In the genomic region with DNA sequence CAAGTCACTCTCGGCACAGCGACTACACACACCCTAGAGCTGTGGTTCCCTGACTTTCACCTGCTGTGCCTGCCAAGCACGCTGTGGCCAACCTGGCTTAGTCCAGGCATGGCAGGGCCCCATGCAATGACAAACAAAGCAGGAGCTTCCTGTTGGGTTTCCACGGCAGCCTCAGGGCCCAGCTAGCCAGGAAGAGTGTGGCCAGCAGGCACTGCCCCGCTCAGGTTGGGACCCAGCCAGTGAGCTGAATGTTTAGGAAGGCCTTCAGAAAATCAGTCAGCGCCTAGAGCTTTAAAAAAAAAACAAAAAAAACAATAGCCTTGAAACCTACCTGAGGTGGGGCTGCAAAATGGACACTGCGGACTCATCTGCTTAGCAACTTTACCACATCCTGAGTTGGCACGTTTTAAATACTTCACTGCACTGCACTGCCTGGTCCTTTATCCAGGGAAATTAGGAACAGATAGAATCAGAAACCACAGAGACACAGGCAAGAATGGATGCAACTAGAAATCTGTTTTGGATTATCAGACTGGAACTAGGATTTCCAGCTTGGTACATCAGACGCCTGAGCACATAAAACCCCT, we compare ENCODE assay signal across 9 cellular contexts. TPM values are rescaled to one million over a fixed set of nuclear protein-coding genes. Genes with fewer than 3 reads are reported as not detected.
DNase-seq lines count a peak whose midpoint lies in the region; ATAC-seq and TF ChIP-seq lines count a peak whose summit lies in the region.
"Had no signal": no experiment of that assay in that cellular context is flagged by ENCODE, and none has a peak within 500 bp of the region (broad histone marks: within the 10 kb centered on the region; RNA-seq: fewer than 3 reads in every experiment).

No MANE protein-coding gene starts in this region.

- H3K9me3 ChIP-seq in psoas muscle: no peaks in the 10 kb centered on the region

- H3K27me3 ChIP-seq in psoas muscle (ENCODE audit: insufficient read depth in 3 of 3, low read length in 2 of 3): no peaks in the 10 kb centered on the region

- 58 to 62% (median 61%) methylated on average over 9 of the region's 9 CpGs for WGBS in psoas muscle, 3 donors

- peak overlapping the region; percentile 47 for H3K27ac ChIP-seq in psoas muscle

- ATAC-seq in psoas muscle: peak; percentile 57 to 79 (median 70)
- ATAC-seq in GM21723 (IDR thresholded peaks at IDR 0.05; ENCODE audit: unreplicated experiment): no peak

- TF ChIP-seq CTCF in psoas muscle (IDR thresholded peaks at IDR 0.05): no peak

- no peak overlapping the region for H3K4me3 ChIP-seq in psoas muscle

- DNase-seq in GM04503 (ENCODE audit: low read depth): peak; percentile 86
- peak; percentile 99 for DNase-seq in RPMI7951 (ENCODE audit: low read depth)
- DNase-seq in fibroblast of peridontal ligament (ENCODE audit: extremely low read depth): peak; percentile 92
- peak; percentile 58 for DNase-seq in psoas muscle
- DNase-seq in AML-193 (lab: John Stamatoyannopoulos, UW): no peak
- no peak for DNase-seq in SKM-1 (lab: John Stamatoyannopoulos, UW; ENCODE audit: unreplicated experiment)
- DNase-seq in GDM1 (lab: John Stamatoyannopoulos, UW): no peak

- H3K36me3 ChIP-seq in psoas muscle (ENCODE audit: insufficient read depth in 1 of 2, low read depth in 1 of 2): peaks cover 0 to 25% of the 10 kb centered on the region in 2 donors

- no peaks in the 10 kb centered on the region for H3K4me1 ChIP-seq in psoas muscle

- intact Hi-C loops in psoas muscle (cut with DNase I): loop anchor here (10.0 kb wide), 2 partner anchors 186 to 324 kb away; partner anchors contain the start of gene RNF111 (in 1 of the 2)

RNA-seq across cellular contexts. Expression of gene LDHAL6B, which starts 36.3 kb away (rescaled TPM):
- 0.10 TPM in 1 of 2 replicates, not detected in the other for total RNA-seq in RPMI7951 (2014; rRNA removed; shearing (Covaris generic))
- total RNA-seq in psoas muscle: not detected
- polyA plus RNA-seq in psoas muscle: under 1 TPM in 2 of 3 donors, not detected in 1; 0.06 TPM
- total RNA-seq: pulmonary artery endothelial cell had no signal

Comparison
In these comparisons a context has a peak if more than half of its experiments do, and no peak if none do; other contexts are left out.
1. DNase-seq: peak in GM04503 (single experiment), RPMI7951 (single experiment), fibroblast of peridontal ligament (single experiment) and psoas muscle (2 of 2); none in AML-193 (0 of 2), SKM-1 (single experiment) and GDM1 (single experiment).